4 cellular contexts compared by ENCODE assay signal in the genomic region with DNA sequence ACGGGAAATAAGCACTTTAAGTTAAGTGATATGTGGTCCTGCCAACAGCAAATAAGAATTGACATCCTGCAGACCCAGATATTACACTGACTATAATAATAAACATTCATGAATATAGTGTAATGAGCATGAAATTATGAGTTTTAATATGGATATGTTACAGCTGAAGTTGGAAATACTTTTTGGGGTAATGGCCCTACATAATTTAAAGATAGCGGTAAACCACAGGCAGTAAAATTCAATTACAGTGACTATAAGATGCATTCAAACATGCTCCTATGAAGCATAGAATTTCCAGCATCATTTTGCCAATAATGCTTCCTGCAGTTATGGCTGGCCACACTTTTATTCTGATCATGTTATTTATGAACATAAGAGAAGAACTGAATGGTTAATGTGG. TPM values are rescaled to one million over a fixed set of nuclear protein-coding genes. Genes with fewer than 3 reads are reported as not detected.
"Had no signal": no experiment of that assay in that cellular context is flagged by ENCODE, and none has a peak within 500 bp of the region (broad histone marks: within the 10 kb centered on the region; RNA-seq: fewer than 3 reads in every experiment).

No MANE protein-coding gene starts in this region.

- H3K4me3 ChIP-seq: GM12878 had no signal

- DNase-seq: GDM1, GF-D8 had no signal

RNA-seq across cellular contexts. Expression of gene LRRTM4, which starts 49.4 kb away (rescaled TPM):
- total RNA-seq: G401, GM12878 had no signal
